In the genomic region with DNA sequence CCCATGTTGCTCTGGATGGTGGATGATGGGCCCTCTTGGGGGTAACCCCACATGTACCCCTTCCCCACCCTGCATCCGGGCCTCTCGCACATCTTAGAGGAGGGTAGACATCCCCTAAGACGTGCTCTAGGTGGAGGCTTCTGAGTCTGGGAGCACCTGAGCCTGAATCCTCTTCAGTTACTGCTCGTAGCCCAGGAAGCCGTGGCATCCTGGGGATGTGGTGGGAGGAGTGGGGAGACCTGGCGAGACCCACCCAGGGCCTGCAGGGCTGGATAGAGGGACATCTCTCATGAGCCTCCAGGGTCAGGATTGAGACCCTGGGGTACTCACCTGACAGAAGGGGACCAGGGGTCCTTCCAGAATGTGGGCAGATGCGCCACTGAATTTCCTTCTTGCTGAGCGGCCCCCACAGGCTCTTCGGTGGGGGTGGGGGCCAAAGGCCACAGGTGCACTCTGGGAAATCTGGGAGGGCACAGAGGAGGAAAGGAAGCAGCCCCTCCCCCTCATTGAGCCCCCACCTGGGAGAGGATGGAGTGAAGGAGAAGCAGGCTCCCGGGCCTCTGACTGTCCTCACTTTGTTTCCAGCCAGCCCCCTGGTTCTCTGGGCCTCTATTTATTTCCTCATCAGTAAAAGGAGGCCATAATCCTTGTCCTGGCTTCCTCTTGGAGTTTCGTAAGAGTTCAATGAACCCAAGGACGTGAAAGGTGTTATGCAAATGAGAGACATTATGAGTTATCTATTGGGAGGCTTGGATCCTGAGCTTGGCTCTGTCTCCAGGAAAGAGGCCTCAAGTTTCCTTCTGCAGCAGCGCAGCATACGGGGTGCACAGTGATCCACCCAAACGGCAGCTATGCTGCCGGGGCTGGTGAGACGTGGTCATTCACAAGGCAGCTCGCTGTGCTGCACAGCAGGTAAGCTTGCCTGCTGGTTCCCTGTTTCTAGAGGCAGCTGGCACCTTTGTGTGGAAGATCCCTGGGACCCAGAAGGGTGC, we compare ENCODE assay signal across 1 cellular context.
TF ChIP-seq lines count a peak whose summit lies in the region.

No MANE protein-coding gene starts in this region.

TF ChIP-seq in H1, 55 proteins besides CTCF, POLR2A, EP300 and RAD21:
- TF ChIP-seq YY1 (IDR thresholded peaks at IDR 0.05; ENCODE audit: low read depth, low read length) (no peak), POLR2AphosphoS5 (IDR thresholded peaks at IDR 0.05; ENCODE audit: low read depth, low read length) (no peak), SP1 (IDR thresholded peaks at IDR 0.05; ENCODE audit: low read depth, low read length) (no peak), RXRA (IDR thresholded peaks at IDR 0.05; ENCODE audit: insufficient read depth, low read depth, low read length) (no peak), EGR1 (IDR thresholded peaks at IDR 0.05; ENCODE audit: borderline replicate concordance, low read depth, low read length) (no peak), ZNF274 (IDR thresholded peaks at IDR 0.05; ENCODE audit: borderline replicate concordance, extremely low read depth, low read length) (no peak), CBX5 (IDR thresholded peaks at IDR 0.05; ENCODE audit: low read depth, low read length) (no peak), SRF (IDR thresholded peaks at IDR 0.05; ENCODE audit: low read depth, low read length) (no peak), KDM5A (IDR thresholded peaks at IDR 0.05; ENCODE audit: low read length) (no peak), SAP30 (IDR thresholded peaks at IDR 0.05; ENCODE audit: insufficient read depth, insufficient replicate concordance, low read length) (no peak), BCL11A (IDR thresholded peaks at IDR 0.05; ENCODE audit: low read depth in 2 of 2, low read length in 2 of 2) (no peak), ASH2L (IDR thresholded peaks at IDR 0.05; ENCODE audit: low read length) (no peak), CHD2 (IDR thresholded peaks at IDR 0.05; ENCODE audit: low read length) (no peak), JUND (IDR thresholded peaks at IDR 0.05; ENCODE audit: low read length) (no peak), TCF12 (IDR thresholded peaks at IDR 0.05; ENCODE audit: low read depth, low read length) (no peak), TEAD4 (IDR thresholded peaks at IDR 0.05; ENCODE audit: low read depth, low read length) (no peak), CHD1 (IDR thresholded peaks at IDR 0.05; ENCODE audit: low read depth, low read length) (no peak)
- TF ChIP-seq, protein P1, sequence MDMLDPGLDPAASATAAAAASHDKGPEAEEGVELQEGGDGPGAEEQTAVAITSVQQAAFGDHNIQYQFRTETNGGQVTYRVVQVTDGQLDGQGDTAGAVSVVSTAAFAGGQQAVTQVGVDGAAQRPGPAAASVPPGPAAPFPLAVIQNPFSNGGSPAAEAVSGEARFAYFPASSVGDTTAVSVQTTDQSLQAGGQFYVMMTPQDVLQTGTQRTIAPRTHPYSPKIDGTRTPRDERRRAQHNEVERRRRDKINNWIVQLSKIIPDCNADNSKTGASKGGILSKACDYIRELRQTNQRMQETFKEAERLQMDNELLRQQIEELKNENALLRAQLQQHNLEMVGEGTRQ (IDR thresholded peaks at IDR 0.05; ENCODE audit: low read length): no peak
